In genomic region chr3:79490165-79491028, GRCh38 we compare ENCODE assay signal across 12 cellular contexts.
DNase-seq lines count a peak whose midpoint lies in the region; ATAC-seq and TF ChIP-seq lines count a peak whose summit lies in the region.
"Had no signal": no experiment of that assay in that cellular context is flagged by ENCODE, and none has a peak within 500 bp of the region (broad histone marks: within the 10 kb centered on the region; RNA-seq: fewer than 3 reads in every experiment).

No MANE protein-coding gene starts in this region.

- H3K27ac ChIP-seq in brain microvascular endothelial cell = no peak overlapping the region
- H3K27ac ChIP-seq in subcutaneous abdominal adipose tissue (ENCODE audit: low read depth, low read length) = peak overlapping the region; percentile 74
- H3K27ac ChIP-seq in OCI-LY7 (ENCODE audit: low read depth, low read length, poor library complexity, severe bottlenecking) = no peak overlapping the region
- no peak overlapping the region for H3K27ac ChIP-seq in ascending aorta
- H3K27ac ChIP-seq: uterus had no signal

- H3K9ac ChIP-seq in subcutaneous abdominal adipose tissue (ENCODE audit: low read length in 5 of 5) = peak overlapping the region in 3 of 5 donors; percentile 1 to 67 (median 44)

- TF ChIP-seq CTCF in HFF-Myc (IDR thresholded peaks at IDR 0.05; ENCODE audit: low read depth, low read length, missing control alignments) (peak; percentile 17), brain microvascular endothelial cell (IDR thresholded peaks at IDR 0.05; ENCODE audit: low read depth, low read length, missing control alignments) (peak; percentile 32), OCI-LY7 (conservative IDR thresholded peaks at IDR 0.05; ENCODE audit: low read length) (no peak), GM10266 (IDR thresholded peaks at IDR 0.05; ENCODE audit: control insufficient read depth, insufficient read depth, low read depth, missing control alignments) (no peak), ascending aorta (IDR thresholded peaks at IDR 0.05) (no peak)

- no peak overlapping the region for H2AFZ ChIP-seq in OCI-LY7 (ENCODE audit: low read length)

- H3K27me3 ChIP-seq in brain microvascular endothelial cell (replicated peaks) (no peaks in the 10 kb centered on the region), subcutaneous abdominal adipose tissue (ENCODE audit: control insufficient read depth in 5 of 5, insufficient read depth in 4 of 5, low read length in 5 of 5) (no peaks in the 10 kb centered on the region), ascending aorta (no peaks in the 10 kb centered on the region)
- H3K27me3 ChIP-seq: uterus had no signal

- H3K4me3 ChIP-seq in HFF-Myc (replicated peaks; ENCODE audit: low read depth, low read length) = no peak overlapping the region
- H3K4me3 ChIP-seq in brain microvascular endothelial cell (ENCODE audit: low read depth, low read length) = no peak overlapping the region
- peak overlapping the region; percentile 23 to 59 (median 49) for H3K4me3 ChIP-seq in subcutaneous abdominal adipose tissue (ENCODE audit: low read depth in 1 of 5, low read length in 5 of 5)
- H3K4me3 ChIP-seq in OCI-LY7 (ENCODE audit: low read depth, low read length, poor library complexity, severe bottlenecking) = no peak overlapping the region
- H3K4me3 ChIP-seq in ascending aorta = no peak overlapping the region
- H3K4me3 ChIP-seq: uterus had no signal

- no TSS peak for BruUV-seq in OCI-LY7 (replicated peaks; lab: Mats Ljungman, UMichigan)

- H4K20me1 ChIP-seq in OCI-LY7 (ENCODE audit: insufficient read depth, low read length) = no peaks in the 10 kb centered on the region

- no peaks in the 10 kb centered on the region for H3K36me3 ChIP-seq in brain microvascular endothelial cell (replicated peaks)
- H3K36me3 ChIP-seq in subcutaneous abdominal adipose tissue (ENCODE audit: control insufficient read depth in 5 of 5, insufficient read depth in 5 of 5, low read length in 5 of 5) = no peaks in the 10 kb centered on the region
- H3K36me3 ChIP-seq in OCI-LY7 (ENCODE audit: insufficient read depth, low read length) = no peaks in the 10 kb centered on the region
- no peaks in the 10 kb centered on the region for H3K36me3 ChIP-seq in ascending aorta
- H3K36me3 ChIP-seq: uterus had no signal

- DNase-seq in HFF-Myc (ENCODE audit: extremely low read depth, low read depth) (peak; percentile 25), brain microvascular endothelial cell (peak; percentile 76), left colon (peak; percentile 32 to 39), OCI-LY7 (ENCODE audit: low spot score) (no peak), GM10266 (ENCODE audit: extremely low spot score) (no peak), HUDEP-2 (lab: John Stamatoyannopoulos, UW; ENCODE audit: unreplicated experiment in 76 of 76) (no peak), ascending aorta (ENCODE audit: low spot score in 2 of 2) (no peak)
- DNase-seq: activated T-cell treated with anti-CD3 and anti-CD28 coated beads, Interleukin-2, amount 50 U/mL, for 48 hours; GDM1; NCI-H1417 treated with DMSO at 0.1 percent for 48 hours had no signal

- H3K9me2 ChIP-seq in OCI-LY7 (ENCODE audit: insufficient read depth, low read length) = no peaks in the 10 kb centered on the region

- H3K9me3 ChIP-seq in subcutaneous abdominal adipose tissue (ENCODE audit: control insufficient read depth in 5 of 5, low read length in 5 of 5) = no peaks in the 10 kb centered on the region
- H3K9me3 ChIP-seq in OCI-LY7 (ENCODE audit: low read length) = no peaks in the 10 kb centered on the region
- no peaks in the 10 kb centered on the region for H3K9me3 ChIP-seq in ascending aorta
- H3K9me3 ChIP-seq: uterus had no signal

- in situ Hi-C loops in brain microvascular endothelial cell (cut with HindIII; ENCODE audit: low pct_ligation_motif_present, low sequenced_read_pairs) = no loop called here

- intact Hi-C loops in left colon (cut with DNase I, micrococcal nuclease) (no loop called here), OCI-LY7 (cut with micrococcal nuclease; ENCODE audit: unreplicated experiment) (no loop called here), ascending aorta (cut with DNase I) (no loop called here)

- no peak overlapping the region for H3K4me2 ChIP-seq in OCI-LY7 (ENCODE audit: low read length)

- POLR2A ChIA-PET in OCI-LY7 (lab: Charles Lee) = no interaction called here

- H3K79me2 ChIP-seq in OCI-LY7 (ENCODE audit: insufficient read depth, low read depth, low read length) = no peaks in the 10 kb centered on the region

- CTCF ChIA-PET in OCI-LY7 (lab: Charles Lee; ENCODE audit: unreplicated experiment) = no interaction called here

- peaks cover 0 to 19% (median 15%) of the 10 kb centered on the region in 5 donors for H3K4me1 ChIP-seq in subcutaneous abdominal adipose tissue (ENCODE audit: control insufficient read depth in 5 of 5, insufficient read depth in 5 of 5, low read length in 5 of 5)
- H3K4me1 ChIP-seq in OCI-LY7 (ENCODE audit: insufficient read depth, low read length, poor library complexity, severe bottlenecking) = no peaks in the 10 kb centered on the region
- H3K4me1 ChIP-seq in ascending aorta = peaks cover 0 to 5% of the 10 kb centered on the region in 2 donors
- H3K4me1 ChIP-seq: uterus had no signal

- ATAC-seq in left colon = no peak

Comparison
In these comparisons a context has a peak if more than half of its experiments do, and no peak if none do; other contexts are left out.
1. DNase-seq: peak in HFF-Myc (single experiment), brain microvascular endothelial cell (single experiment) and left colon (2 of 2); none in OCI-LY7 (single experiment), GM10266 (single experiment), HUDEP-2 (0 of 76) and ascending aorta (0 of 2).
2. H3K4me3 ChIP-seq: peak in subcutaneous abdominal adipose tissue (5 of 5); none in HFF-Myc (single experiment), brain microvascular endothelial cell (single experiment), OCI-LY7 (single experiment) and ascending aorta (0 of 2).
3. CTCF ChIP-seq: peak in HFF-Myc (single experiment) and brain microvascular endothelial cell (single experiment); none in OCI-LY7 (single experiment), GM10266 (single experiment) and ascending aorta (0 of 3).